14 cellular contexts compared by ENCODE assay signal in genomic region chr10:70759769-70760168, GRCh38. TPM values are rescaled to one million over a fixed set of nuclear protein-coding genes. Genes with fewer than 3 reads are reported as not detected.
DNase-seq lines count a peak whose midpoint lies in the region; ATAC-seq and TF ChIP-seq lines count a peak whose summit lies in the region.
"Had no signal": no experiment of that assay in that cellular context is flagged by ENCODE, and none has a peak within 500 bp of the region (broad histone marks: within the 10 kb centered on the region; RNA-seq: fewer than 3 reads in every experiment).

No MANE protein-coding gene starts in this region.

- H3K79me2 ChIP-seq in OCI-LY3 (ENCODE audit: low read length) = no peaks in the 10 kb centered on the region

- TF ChIP-seq CTCF in GM12864 (IDR thresholded peaks at IDR 0.05; ENCODE audit: low read depth, low read length, missing control alignments) (peak; percentile 2), OCI-LY3 (IDR thresholded peaks at IDR 0.05; ENCODE audit: low read depth, low read length) (no peak), epithelial cell of esophagus (IDR thresholded peaks at IDR 0.05; ENCODE audit: insufficient read depth, low read depth, low read length, missing control alignments) (no peak), upper lobe of left lung (IDR thresholded peaks at IDR 0.05) (no peak), psoas muscle (IDR thresholded peaks at IDR 0.05) (no peak)

- H3K9ac ChIP-seq in BLaER1 (no peak overlapping the region), OCI-LY3 (ENCODE audit: low read length) (peak overlapping the region; percentile 51)

- intact Hi-C loops in CD4-positive, alpha-beta memory T cell (cut with micrococcal nuclease) = loop anchor here (1.0 to 10.0 kb wide), 4 partner anchors 200 to 537 kb away; partner anchors contain the start of gene LRRC20
- intact Hi-C loops in psoas muscle (cut with DNase I) = loop anchor here (1.0 to 5.0 kb wide), 5 partner anchors 201 to 298 kb away; no protein-coding TSS in a partner anchor

- H3K27me3 ChIP-seq in BLaER1 = no peaks in the 10 kb centered on the region
- no peaks in the 10 kb centered on the region for H3K27me3 ChIP-seq in OCI-LY3 (ENCODE audit: low read depth, low read length)
- no peaks in the 10 kb centered on the region for H3K27me3 ChIP-seq in CD4-positive, alpha-beta memory T cell (ENCODE audit: insufficient read depth, low read length)
- no peaks in the 10 kb centered on the region for H3K27me3 ChIP-seq in upper lobe of left lung
- no peaks in the 10 kb centered on the region for H3K27me3 ChIP-seq in psoas muscle (ENCODE audit: insufficient read depth in 3 of 3, low read length in 2 of 3)
- H3K27me3 ChIP-seq: Peyer's patch had no signal

- WGBS in upper lobe of left lung, 2 donors = 58 to 66% methylated on average over 5 to 6 of the region's 7 CpGs
- WGBS in psoas muscle, 3 donors = 72 to 88% (median 82%) methylated on average over 6 to 7 of the region's 7 CpGs

- H3K4me1 Mint-ChIP-seq in CD4-positive, alpha-beta memory T cell = peaks cover 0 to 2% (median under 1%) of the 10 kb centered on the region in 4 donors

- H3K4me1 ChIP-seq in BLaER1 (peaks cover 48% of the 10 kb centered on the region), OCI-LY3 (ENCODE audit: low read length) (peaks cover 12% of the 10 kb centered on the region), upper lobe of left lung (no peaks in the 10 kb centered on the region), psoas muscle (no peaks in the 10 kb centered on the region)
- no peaks in the 10 kb centered on the region for H3K4me1 ChIP-seq in CD4-positive, alpha-beta memory T cell (ENCODE audit: insufficient read depth, low read length)
- H3K4me1 ChIP-seq: Peyer's patch had no signal

- CTCF ChIA-PET in CD4-positive, alpha-beta memory T cell (lab: Charles Lee; ENCODE audit: partially characterized antibody) = interaction anchor here (0.6 to 11.8 kb wide), 8 partner anchors 184 to 305 kb away, joined by 3 to 162 read pairs (median 11); no protein-coding TSS in a partner anchor

- H3K27ac ChIP-seq in BLaER1 = peak overlapping the region; percentile 40
- no peak overlapping the region for H3K27ac ChIP-seq in OCI-LY3 (ENCODE audit: low read length)
- H3K27ac ChIP-seq in CD4-positive, alpha-beta memory T cell (ENCODE audit: low read depth, low read length) = no peak overlapping the region
- no peak overlapping the region for H3K27ac ChIP-seq in upper lobe of left lung
- H3K27ac ChIP-seq in psoas muscle = no peak overlapping the region
- H3K27ac ChIP-seq: Peyer's patch had no signal

- no peaks in the 10 kb centered on the region for H3K9me3 Mint-ChIP-seq in CD4-positive, alpha-beta memory T cell
- H3K9me3 Mint-ChIP-seq: activated CD4-positive, alpha-beta memory T cell treated with anti-CD3 and anti-CD28 coated beads, Interleukin-2, amount 10 ng/mL, durations not matched to agents 7 days and 5 days; CD4-positive, alpha-beta T cell; naive thymus-derived CD8-positive, alpha-beta T cell had no signal

- no peaks in the 10 kb centered on the region for H3K36me3 Mint-ChIP-seq in CD4-positive, alpha-beta memory T cell
- H3K36me3 Mint-ChIP-seq: naive thymus-derived CD8-positive, alpha-beta T cell had no signal

- no peaks in the 10 kb centered on the region for H3K27me3 Mint-ChIP-seq in CD4-positive, alpha-beta memory T cell
- H3K27me3 Mint-ChIP-seq: activated CD4-positive, alpha-beta memory T cell treated with anti-CD3 and anti-CD28 coated beads, Interleukin-2, amount 10 ng/mL, durations not matched to agents 7 days and 5 days; CD4-positive, alpha-beta T cell had no signal

- no peak overlapping the region for H3K4me3 ChIP-seq in BLaER1
- no peak overlapping the region for H3K4me3 ChIP-seq in GM12864 (ENCODE audit: low read depth, low read length)
- peak overlapping the region; percentile 54 for H3K4me3 ChIP-seq in OCI-LY3 (ENCODE audit: low read length)
- no peak overlapping the region for H3K4me3 ChIP-seq in epithelial cell of esophagus (ENCODE audit: low read length)
- no peak overlapping the region for H3K4me3 ChIP-seq in CD4-positive, alpha-beta memory T cell (ENCODE audit: low read length in 2 of 2)
- no peak overlapping the region for H3K4me3 ChIP-seq in upper lobe of left lung
- no peak overlapping the region for H3K4me3 ChIP-seq in psoas muscle
- H3K4me3 ChIP-seq: Peyer's patch had no signal

- H3K4me3 Mint-ChIP-seq in CD4-positive, alpha-beta memory T cell = no peak overlapping the region
- H3K4me3 Mint-ChIP-seq: activated CD4-positive, alpha-beta memory T cell treated with anti-CD3 and anti-CD28 coated beads, Interleukin-2, amount 10 ng/mL, durations not matched to agents 7 days and 5 days; CD4-positive, alpha-beta T cell; naive thymus-derived CD8-positive, alpha-beta T cell had no signal

- DNase-seq in GM12864 (ENCODE audit: low read depth) = no peak
- DNase-seq in epithelial cell of esophagus (ENCODE audit: low read depth) = peak; percentile 46
- DNase-seq in CD4-positive, alpha-beta memory T cell = no peak
- DNase-seq in upper lobe of left lung = no peak
- no peak for DNase-seq in psoas muscle
- DNase-seq: NCI-H187 treated with DMSO at 0.1 percent for 48 hours had no signal

- no peak overlapping the region for H3K27ac Mint-ChIP-seq in CD4-positive, alpha-beta memory T cell
- H3K27ac Mint-ChIP-seq: activated CD4-positive, alpha-beta memory T cell treated with anti-CD3 and anti-CD28 coated beads, Interleukin-2, amount 10 ng/mL, durations not matched to agents 7 days and 5 days; CD4-positive, alpha-beta T cell; naive thymus-derived CD8-positive, alpha-beta T cell had no signal

- H3K4me2 ChIP-seq in BLaER1 (peak overlapping the region; percentile 48; the same call in 1 of the 2 replicates), OCI-LY3 (ENCODE audit: low read length) (peak overlapping the region; percentile 76)

- H2AFZ ChIP-seq in OCI-LY3 (ENCODE audit: low read depth, low read length) = peak overlapping the region; percentile 60

- no peaks in the 10 kb centered on the region for H3K9me3 ChIP-seq in BLaER1
- no peaks in the 10 kb centered on the region for H3K9me3 ChIP-seq in OCI-LY3 (ENCODE audit: insufficient read depth, low read length)
- H3K9me3 ChIP-seq in CD4-positive, alpha-beta memory T cell (ENCODE audit: control insufficient read depth in 1 of 2, low read length in 2 of 2) = no peaks in the 10 kb centered on the region
- no peaks in the 10 kb centered on the region for H3K9me3 ChIP-seq in upper lobe of left lung
- no peaks in the 10 kb centered on the region for H3K9me3 ChIP-seq in psoas muscle
- H3K9me3 ChIP-seq: Peyer's patch had no signal

- H3K36me3 ChIP-seq in BLaER1 = no peaks in the 10 kb centered on the region
- no peaks in the 10 kb centered on the region for H3K36me3 ChIP-seq in OCI-LY3 (replicated peaks; ENCODE audit: low read depth, low read length)
- no peaks in the 10 kb centered on the region for H3K36me3 ChIP-seq in CD4-positive, alpha-beta memory T cell (ENCODE audit: insufficient read depth, low read length)
- H3K36me3 ChIP-seq in upper lobe of left lung = no peaks in the 10 kb centered on the region
- no peaks in the 10 kb centered on the region for H3K36me3 ChIP-seq in psoas muscle (ENCODE audit: insufficient read depth in 1 of 2, low read depth in 1 of 2)
- H3K36me3 ChIP-seq: Peyer's patch had no signal

- no peak for TF ChIP-seq EP300 in upper lobe of left lung (IDR thresholded peaks at IDR 0.05)

- H4K20me1 ChIP-seq in BLaER1 = no peaks in the 10 kb centered on the region
- no peaks in the 10 kb centered on the region for H4K20me1 ChIP-seq in OCI-LY3 (ENCODE audit: insufficient read depth, low read length)

- no peak for ATAC-seq in upper lobe of left lung (ENCODE audit: low FRiP score in 2 of 2)
- no peak for ATAC-seq in GM21619 (IDR thresholded peaks at IDR 0.05; ENCODE audit: unreplicated experiment)
- no peak for ATAC-seq in psoas muscle

- TF ChIP-seq POLR2A in upper lobe of left lung (IDR thresholded peaks at IDR 0.05) = no peak

- POLR2A ChIA-PET in CD4-positive, alpha-beta memory T cell (lab: Charles Lee; ENCODE audit: partially characterized antibody) = no interaction called here

RNA-seq across cellular contexts. Expression of gene TBATA, which starts 25.4 kb away (rescaled TPM):
- total RNA-seq in CD4-positive, alpha-beta memory T cell = not detected
- polyA plus RNA-seq in CD4-positive, alpha-beta memory T cell = not detected
- total RNA-seq in upper lobe of left lung (not detected), psoas muscle (not detected)
- not detected for polyA plus RNA-seq in psoas muscle
- total RNA-seq: activated CD4-positive, alpha-beta memory T cell treated with anti-CD3 and anti-CD28 coated beads, Interleukin-2, amount 10 ng/mL, durations not matched to agents 7 days and 5 days; bronchial epithelial cell; CD4-positive, alpha-beta T cell; naive thymus-derived CD8-positive, alpha-beta T cell; Peyer's patch had no signal
- polyA plus RNA-seq: naive thymus-derived CD8-positive, alpha-beta T cell had no signal

RNA-seq across cellular contexts. Expression of gene SGPL1, which starts 56.0 kb away (rescaled TPM):
- total RNA-seq in CD4-positive, alpha-beta memory T cell = 10 to 100 TPM; 29.6 to 32.2 TPM
- polyA plus RNA-seq in CD4-positive, alpha-beta memory T cell = 10 to 100 TPM; 14.3 to 14.7 TPM
- total RNA-seq in upper lobe of left lung (10 to 100 TPM; 18.4 to 43.8 (median 30.4) TPM), psoas muscle (10 to 100 TPM in 2 of 4 donors, 1 to 10 TPM in 2; 9.5 to 15.1 (median 11.5) TPM)
- polyA plus RNA-seq in psoas muscle = 1 to 10 TPM; 3.7 to 7.4 (median 5.2) TPM
